9 cellular contexts compared by ENCODE assay signal in the genomic region with DNA sequence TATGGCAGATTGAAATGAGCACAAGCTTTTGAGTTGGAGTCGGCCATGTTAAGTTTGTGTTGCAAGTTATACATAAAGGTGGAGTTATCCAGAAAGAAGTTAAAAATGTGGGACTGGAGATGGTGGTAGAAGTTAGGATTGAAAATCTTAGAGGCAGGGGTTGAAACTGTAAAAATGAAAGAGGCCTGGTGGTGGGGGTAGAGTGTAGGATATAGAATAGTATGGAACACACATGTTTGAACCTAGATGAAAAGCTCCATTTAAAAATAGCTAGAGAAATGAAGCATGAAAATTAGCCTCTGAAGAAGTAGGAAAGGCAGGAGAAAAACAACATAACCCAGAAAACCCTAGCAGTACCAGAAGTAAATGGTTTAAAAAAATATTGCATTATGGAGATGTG.
DNase-seq lines count a peak whose midpoint lies in the region; ATAC-seq and TF ChIP-seq lines count a peak whose summit lies in the region.
"Had no signal": no experiment of that assay in that cellular context is flagged by ENCODE, and none has a peak within 500 bp of the region (broad histone marks: within the 10 kb centered on the region; RNA-seq: fewer than 3 reads in every experiment).

No MANE protein-coding gene starts in this region.

- POLR2A ChIA-PET in PC-3 (lab: Charles Lee; ENCODE audit: unreplicated experiment) = no interaction called here

- no peaks in the 10 kb centered on the region for H3K79me2 ChIP-seq in PC-3 (ENCODE audit: low read length)

- H3K9me2 ChIP-seq in PC-3 (replicated peaks; ENCODE audit: low read length) = no peaks in the 10 kb centered on the region

- intact Hi-C loops in PC-3 (cut with micrococcal nuclease) = loop anchor here (1.0 kb wide), 1 partner anchor 165 kb away; no protein-coding TSS in a partner anchor

- no peak overlapping the region for H3K4me3 ChIP-seq in PC-3 (ENCODE audit: low read length)

- H3K27ac ChIP-seq in PC-3 (ENCODE audit: low read length) = no peak overlapping the region

- H2AFZ ChIP-seq in PC-3 (ENCODE audit: low read length) = no peak overlapping the region

- no peak overlapping the region for H3K9ac ChIP-seq in PC-3 (ENCODE audit: low read length)

- no peaks in the 10 kb centered on the region for H3K4me1 ChIP-seq in PC-3 (ENCODE audit: insufficient read depth, low read length)

- ATAC-seq in GM19351 (IDR thresholded peaks at IDR 0.05; ENCODE audit: unreplicated experiment) (peak; percentile 42), PC-3 (no peak), HG03520 (IDR thresholded peaks at IDR 0.05; ENCODE audit: unreplicated experiment) (no peak), GM21737 (IDR thresholded peaks at IDR 0.05; ENCODE audit: unreplicated experiment) (no peak)

- H3K4me2 ChIP-seq in PC-3 (ENCODE audit: low read length) = no peak overlapping the region

- H3K27me3 ChIP-seq in PC-3 (ENCODE audit: low read length) = no peaks in the 10 kb centered on the region

- no peaks in the 10 kb centered on the region for H3F3A ChIP-seq in PC-3 (ENCODE audit: low read length, unreplicated experiment)

- peak; percentile 60; the same call in 1 of the 2 replicates for TF ChIP-seq CTCF in PC-3 (conservative IDR thresholded peaks at IDR 0.05; ENCODE audit: low read depth, low read length)

- H3K36me3 ChIP-seq in PC-3 (ENCODE audit: low read depth, low read length) = no peaks in the 10 kb centered on the region

- in situ Hi-C loops in ACHN (cut with HindIII; ENCODE audit: low pct_ligation_motif_present, low pct_unique_long_range_greater_than_20kb, low sequenced_read_pairs) = no loop called here

- CTCF ChIA-PET in PC-3 (lab: Charles Lee) = interaction anchor here (0.8 kb wide), 2 partner anchors 165 to 167 kb away, joined by 8 to 9 read pairs; no protein-coding TSS in a partner anchor

- DNase-seq in ACHN (peak; percentile 25), PC-3 (peak; percentile 52), hepatic stellate cell (ENCODE audit: low spot score) (peak; percentile 16), activated gamma-delta T cell treated with Interleukin-2 at 50 U/mL for 16 hours (no peak), NCI-H187 (lab: John Stamatoyannopoulos, UW) (no peak)
- DNase-seq: NCI-H1694 treated with DMSO at 0.1 percent for 48 hours had no signal

- no TSS peak for BruUV-seq in PC-3 (replicated peaks; lab: Mats Ljungman, UMichigan)

- no peaks in the 10 kb centered on the region for H3K9me3 ChIP-seq in PC-3 (ENCODE audit: low read length)

- no peaks in the 10 kb centered on the region for H4K20me1 ChIP-seq in PC-3 (ENCODE audit: low read length)

Comparison
In these comparisons a context has a peak if more than half of its experiments do, and no peak if none do; other contexts are left out.
1. DNase-seq: peak in ACHN (single experiment), PC-3 (single experiment) and hepatic stellate cell (single experiment); none in activated gamma-delta T cell treated with Interleukin-2 at 50 U/mL for 16 hours (single experiment) and NCI-H187 (0 of 2).